ENCODE assay signal across 1 cellular context in genomic region chr16:9007177-9007794, GRCh38.
TF ChIP-seq lines count a peak whose summit lies in the region.

No MANE protein-coding gene starts in this region.

TF ChIP-seq in HEK293, 187 proteins besides CTCF, POLR2A, EP300 and RAD21 (continued from another document):
- peak; percentile 58 for TF ChIP-seq ZNF629 (tag by site-specific recombination; IDR thresholded peaks at IDR 0.05)
- peak; percentile 59 for TF ChIP-seq ZFHX2 (tag by site-specific recombination; conservative IDR thresholded peaks at IDR 0.05)
- no peak for TF ChIP-seq ZNF510 (tag by site-specific recombination; IDR thresholded peaks at IDR 0.05; ENCODE audit: insufficient replicate concordance)
- TF ChIP-seq KLF9 (tag by site-specific recombination; IDR thresholded peaks at IDR 0.05; ENCODE audit: low read depth), result no peak
- TF ChIP-seq ZNF140 (tag by site-specific recombination; IDR thresholded peaks at IDR 0.05), result no peak
- no peak for TF ChIP-seq ZNF350 (tag by site-specific recombination; IDR thresholded peaks at IDR 0.05)
